Comparison of ENCODE assay signal across 19 cellular contexts in genomic region chr16:79573881-79574280, GRCh38.
"Had no signal": no experiment of that assay in that cellular context is flagged by ENCODE, and none has a peak within 500 bp of the region (broad histone marks: within the 10 kb centered on the region; RNA-seq: fewer than 3 reads in every experiment).

No MANE protein-coding gene starts in this region.

- H3K4me3 ChIP-seq: colonic mucosa, esophagus squamous epithelium, gastroesophageal sphincter, ovary, right lobe of liver, testis, transverse colon had no signal

- H3K9me3 Mint-ChIP-seq: naive thymus-derived CD4-positive, alpha-beta T cell; stimulated activated memory B cell treated with anti-CD40 and anti-IgM and Interleukin-4, amounts not matched to agents 10 μg/mL and 1 μg/mL and 100 μg/mL, for 72 hours; stimulated activated naive CD8-positive, alpha-beta T cell treated with anti-CD3 and anti-CD28 coated beads, Interleukin-15, amount 100 ng/mL, for 72 hours had no signal

- H3K27ac Mint-ChIP-seq: naive thymus-derived CD4-positive, alpha-beta T cell; progenitor cell of endocrine pancreas; stimulated activated memory B cell treated with anti-CD40 and anti-IgM and Interleukin-4, amounts not matched to agents 10 μg/mL and 1 μg/mL and 100 μg/mL, for 72 hours; stimulated activated naive CD8-positive, alpha-beta T cell treated with anti-CD3 and anti-CD28 coated beads, Interleukin-15, amount 100 ng/mL, for 72 hours had no signal

- DNase-seq: colonic mucosa; dermis blood vessel endothelial cell; esophagus squamous epithelium; foreskin fibroblast; glutamatergic neuron; islet precursor cell; left cardiac atrium; naive thymus-derived CD4-positive, alpha-beta T cell; ovary; right lobe of liver; stimulated activated CD4-positive, alpha-beta T cell treated with anti-CD3 and anti-CD28 coated beads, Interleukin-15, amount 100 ng/mL, for 24 hours; stimulated activated CD4-positive, alpha-beta T cell treated with anti-CD3 and anti-CD28 coated beads, Interleukin-1b, Interleukin-23, amount 100 ng/mL, for 48 hours; stimulated activated CD4-positive, alpha-beta T cell treated with anti-CD3 and anti-CD28 coated beads, Interleukin-4, amount 100 ng/mL, for 24 hours; stimulated activated naive CD8-positive, alpha-beta T cell treated with anti-CD3 and anti-CD28 coated beads, Interleukin-15, amount 100 ng/mL, for 72 hours; testis; transverse colon had no signal

- H3K36me3 Mint-ChIP-seq: naive thymus-derived CD4-positive, alpha-beta T cell; stimulated activated memory B cell treated with anti-CD40 and anti-IgM and Interleukin-4, amounts not matched to agents 10 μg/mL and 1 μg/mL and 100 μg/mL, for 72 hours had no signal

- H3K4me3 Mint-ChIP-seq: naive thymus-derived CD4-positive, alpha-beta T cell; stimulated activated memory B cell treated with anti-CD40 and anti-IgM and Interleukin-4, amounts not matched to agents 10 μg/mL and 1 μg/mL and 100 μg/mL, for 72 hours; stimulated activated naive CD8-positive, alpha-beta T cell treated with anti-CD3 and anti-CD28 coated beads, Interleukin-15, amount 100 ng/mL, for 72 hours had no signal

- H3K27me3 ChIP-seq: colonic mucosa, ovary, right lobe of liver, testis had no signal

- H3K9me3 ChIP-seq: colonic mucosa, esophagus squamous epithelium, gastroesophageal sphincter, ovary, right lobe of liver, testis, transverse colon had no signal

- H3K36me3 ChIP-seq: colonic mucosa, esophagus squamous epithelium, gastroesophageal sphincter, ovary, right lobe of liver, transverse colon had no signal

- H3K4me1 ChIP-seq: colonic mucosa, esophagus squamous epithelium, right lobe of liver, testis, transverse colon had no signal

- H3K27ac ChIP-seq: colonic mucosa, esophagus squamous epithelium, gastroesophageal sphincter, ovary, right lobe of liver, testis, transverse colon had no signal

- H3K4me1 Mint-ChIP-seq: stimulated activated naive CD8-positive, alpha-beta T cell treated with anti-CD3 and anti-CD28 coated beads, Interleukin-15, amount 100 ng/mL, for 72 hours had no signal

- ATAC-seq: gastroesophageal sphincter; left cardiac atrium; naive thymus-derived CD4-positive, alpha-beta T cell; right lobe of liver; stimulated activated memory B cell treated with anti-CD40 and anti-IgM and Interleukin-4, amounts not matched to agents 10 μg/mL and 1 μg/mL and 100 μg/mL, for 72 hours; stimulated activated naive CD8-positive, alpha-beta T cell treated with anti-CD3 and anti-CD28 coated beads, Interleukin-15, amount 100 ng/mL, for 72 hours had no signal
